In genomic region chr3:127074900-127075360, GRCh38 we compare ENCODE assay signal across 8 cellular contexts.
A peak's percentile ranks its signal among the peaks of the same experiment; 100 is the strongest.
DNase-seq lines count a peak whose midpoint lies in the region; TF ChIP-seq lines count a peak whose summit lies in the region.

No MANE protein-coding gene starts in this region.

- WGBS in mesendoderm (ENCODE audit: extremely low coverage, insufficient coverage, low lambda C conversion rate): no CpG with 5 or more reads among the region's 4 CpGs

- no peak overlapping the region for H3K9ac ChIP-seq in mesendoderm (ENCODE audit: low read length)

- H3K4me3 ChIP-seq in astrocyte of the spinal cord (ENCODE audit: low read depth, low read length) (no peak overlapping the region), mesendoderm (ENCODE audit: low read length) (no peak overlapping the region)

- no peak overlapping the region for H3K56ac ChIP-seq in mesendoderm (ENCODE audit: low read length)

- no peak overlapping the region for H2AK5ac ChIP-seq in mesendoderm (ENCODE audit: low read length)

- H3K23ac ChIP-seq in mesendoderm (ENCODE audit: low read length): no peak overlapping the region

- H3K4ac ChIP-seq in mesendoderm (ENCODE audit: low read depth, low read length): no peak overlapping the region

- no peaks in the 10 kb centered on the region for H3K27me3 ChIP-seq in mesendoderm (ENCODE audit: insufficient read depth, low read length, poor library complexity)

- H3K4me2 ChIP-seq in mesendoderm (ENCODE audit: low read length): no peak overlapping the region

- no peak overlapping the region for H2BK120ac ChIP-seq in mesendoderm (ENCODE audit: low read depth, low read length)

- no peak for TF ChIP-seq CTCF in astrocyte of the spinal cord (IDR thresholded peaks at IDR 0.05; ENCODE audit: low read depth, low read length)

- H3K18ac ChIP-seq in mesendoderm (ENCODE audit: low read length): no peak overlapping the region

- H4K5ac ChIP-seq in mesendoderm (ENCODE audit: low read length): no peak overlapping the region

- no peak overlapping the region for H3K27ac ChIP-seq in mesendoderm (ENCODE audit: low read depth, low read length)

- no peaks in the 10 kb centered on the region for H3K36me3 ChIP-seq in mesendoderm (ENCODE audit: control insufficient read depth, insufficient read depth, low read length)

- H3K79me1 ChIP-seq in mesendoderm (ENCODE audit: low read length): no peaks in the 10 kb centered on the region

- DNase-seq in SHP77 (lab: John Stamatoyannopoulos, UW): peak; percentile 9 to 25
- no peak for DNase-seq in SHP77 treated with DMSO at 0.1 percent for 48 hours (lab: John Stamatoyannopoulos, UW)
- peak; percentile 99 for DNase-seq in H4 (ENCODE audit: low spot score)
- peak; percentile 91 for DNase-seq in M059J (ENCODE audit: low read depth)
- DNase-seq in astrocyte of the spinal cord (ENCODE audit: low read depth, low spot score): peak; percentile 61
- DNase-seq in mesendoderm: peak; percentile 95
- DNase-seq in NCI-H2171 treated with DMSO at 0.1 percent for 48 hours (lab: John Stamatoyannopoulos, UW): no peak
- DNase-seq in 8988T: no peak

- H3K4me1 ChIP-seq in mesendoderm (ENCODE audit: control insufficient read depth, low read depth, low read length): no peaks in the 10 kb centered on the region

- H4K8ac ChIP-seq in mesendoderm (ENCODE audit: low read depth, low read length): no peak overlapping the region

- H2BK5ac ChIP-seq in mesendoderm (ENCODE audit: low read length): no peak overlapping the region

- in situ Hi-C loops in astrocyte of the spinal cord (cut with HindIII; ENCODE audit: low sequenced_read_pairs): no loop called here

- H3K79me2 ChIP-seq in mesendoderm (ENCODE audit: control insufficient read depth, insufficient read depth, low read length): no peaks in the 10 kb centered on the region

- H2BK15ac ChIP-seq in mesendoderm (replicated peaks; ENCODE audit: low read depth): no peak overlapping the region

Comparison
In these comparisons a context has a peak if more than half of its experiments do, and no peak if none do; other contexts are left out.
1. DNase-seq: peak in SHP77 (2 of 2), H4 (single experiment), M059J (single experiment), astrocyte of the spinal cord (single experiment) and mesendoderm (single experiment); none in SHP77 treated with DMSO at 0.1 percent for 48 hours (single experiment), NCI-H2171 treated with DMSO at 0.1 percent for 48 hours (single experiment) and 8988T (single experiment).